In the genomic region with DNA sequence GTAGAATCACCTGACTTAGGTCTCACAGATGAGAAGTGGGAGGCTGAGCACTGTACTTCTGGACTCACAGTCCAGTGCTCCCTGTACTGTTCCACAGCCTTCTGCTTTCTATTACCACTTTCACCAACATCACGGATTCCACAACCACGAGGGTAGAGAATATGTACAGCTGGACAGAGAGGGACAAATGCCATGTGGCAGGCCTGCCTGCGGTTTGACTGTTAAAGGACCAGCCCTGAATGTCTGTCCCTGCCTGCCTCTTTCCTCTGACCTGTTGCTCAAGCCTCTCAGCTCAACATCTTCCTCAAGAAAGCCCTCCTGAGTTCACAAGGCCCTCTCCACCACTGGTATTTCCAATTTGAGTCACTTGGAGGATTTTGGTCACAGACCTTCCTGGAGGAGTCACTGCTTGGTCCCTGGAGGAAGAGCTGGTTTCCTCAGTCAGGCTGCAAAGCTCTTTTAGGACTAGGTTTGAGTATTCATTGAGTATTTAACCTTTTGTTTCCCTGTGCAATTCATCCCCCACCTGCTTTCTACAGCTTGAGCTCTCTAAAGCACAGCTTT, we compare ENCODE assay signal across 21 cellular contexts. TPM values are rescaled to one million over a fixed set of nuclear protein-coding genes. Genes with fewer than 3 reads are reported as not detected.
A peak's percentile ranks its signal among the peaks of the same experiment; 100 is the strongest.
DNase-seq lines count a peak whose midpoint lies in the region; ATAC-seq, FAIRE-seq and TF ChIP-seq lines count a peak whose summit lies in the region.
"Had no signal": no experiment of that assay in that cellular context is flagged by ENCODE, and none has a peak within 500 bp of the region (broad histone marks: within the 10 kb centered on the region; RNA-seq: fewer than 3 reads in every experiment).

No MANE protein-coding gene starts in this region.

- no peak overlapping the region for H3K4me2 ChIP-seq in astrocyte (ENCODE audit: low read length)

- H3K4me1 ChIP-seq in astrocyte (ENCODE audit: insufficient read depth, low read length) = peaks cover 5% of the 10 kb centered on the region
- H3K4me1 ChIP-seq: psoas muscle had no signal

- FAIRE-seq in astrocyte (lab: Jason Lieb, UNC) = no peak
- FAIRE-seq: urothelium cell line had no signal

- H4K20me1 ChIP-seq in astrocyte (ENCODE audit: insufficient read depth, low read length) = peaks cover 40% of the 10 kb centered on the region

- no peaks in the 10 kb centered on the region for H3K36me3 Mint-ChIP-seq in activated naive CD4-positive, alpha-beta T cell treated with anti-CD3 and anti-CD28 coated beads for 36 hours (ENCODE audit: low read depth)
- H3K36me3 Mint-ChIP-seq in astrocyte (ENCODE audit: low read depth, unreplicated experiment) = peaks cover 6% of the 10 kb centered on the region
- peaks cover 0 to 9% of the 10 kb centered on the region in 2 donors for H3K36me3 Mint-ChIP-seq in stimulated activated naive B cell treated with anti-CD40 and anti-IgM and Interleukin-4, amounts not matched to agents 10 μg/mL and 1 μg/mL and 100 μg/mL, for 72 hours

- no peaks in the 10 kb centered on the region for H3K9me3 ChIP-seq in astrocyte (ENCODE audit: insufficient read depth, low read depth, low read length)
- H3K9me3 ChIP-seq: psoas muscle, testis had no signal

- H3K27me3 ChIP-seq in H7 (ENCODE audit: control insufficient read depth, insufficient read depth, low read length) = no peaks in the 10 kb centered on the region
- no peaks in the 10 kb centered on the region for H3K27me3 ChIP-seq in astrocyte (ENCODE audit: insufficient read depth, low read length)
- H3K27me3 ChIP-seq: testis had no signal

- CTCF ChIA-PET in activated naive CD4-positive, alpha-beta T cell treated with anti-CD3 and anti-CD28 coated beads for 36 hours (lab: Charles Lee) = no interaction called here

- H3K27me3 Mint-ChIP-seq in activated naive CD4-positive, alpha-beta T cell treated with anti-CD3 and anti-CD28 coated beads for 36 hours (ENCODE audit: low read depth) = no peaks in the 10 kb centered on the region
- no peaks in the 10 kb centered on the region for H3K27me3 Mint-ChIP-seq in astrocyte (ENCODE audit: low read depth, unreplicated experiment)
- H3K27me3 Mint-ChIP-seq in stimulated activated naive B cell treated with anti-CD40 and anti-IgM and Interleukin-4, amounts not matched to agents 10 μg/mL and 1 μg/mL and 100 μg/mL, for 72 hours = no peaks in the 10 kb centered on the region
- H3K27me3 Mint-ChIP-seq: brain had no signal

- no peaks in the 10 kb centered on the region for H3K9me3 Mint-ChIP-seq in activated naive CD4-positive, alpha-beta T cell treated with anti-CD3 and anti-CD28 coated beads for 36 hours
- no peaks in the 10 kb centered on the region for H3K9me3 Mint-ChIP-seq in astrocyte (ENCODE audit: unreplicated experiment)
- H3K9me3 Mint-ChIP-seq in stimulated activated naive B cell treated with anti-CD40 and anti-IgM and Interleukin-4, amounts not matched to agents 10 μg/mL and 1 μg/mL and 100 μg/mL, for 72 hours = no peaks in the 10 kb centered on the region
- H3K9me3 Mint-ChIP-seq: CD14-positive monocyte had no signal

- H3K27ac ChIP-seq in astrocyte (ENCODE audit: low read depth, low read length) = no peak overlapping the region
- H3K27ac ChIP-seq: psoas muscle, testis, WERI-Rb-1 had no signal

- peak; percentile 15 for DNase-seq in activated naive CD4-positive, alpha-beta T cell treated with anti-CD3 and anti-CD28 coated beads for 36 hours
- DNase-seq in activated naive CD4-positive, alpha-beta T cell treated with anti-CD3 and anti-CD28 coated beads, Interleukin-2, amount 50 U/mL, for 16 hours = no peak
- DNase-seq in H7 (peak; percentile 9), astrocyte (ENCODE audit: low read depth) (no peak), kidney tubule cell (ENCODE audit: low spot score) (no peak)
- DNase-seq in stimulated activated naive B cell treated with anti-CD40 and anti-IgM and Interleukin-4, amounts not matched to agents 10 μg/mL and 1 μg/mL and 100 μg/mL, for 72 hours = peak; percentile 16
- DNase-seq in NK-92 treated with Interleukin-12 subunit alpha and Interleukin-12 subunit beta, amount 100 ng/mL, for 24 hours (lab: John Stamatoyannopoulos, UW) = no peak
- DNase-seq: head of caudate nucleus, NCI-H1105 treated with DMSO at 0.1 percent for 48 hours, NCI-H2081, NCI-H345, NCI-H82, nucleus accumbens, psoas muscle, T-helper 9 cell, testis, WERI-Rb-1 had no signal

- peaks cover 30% of the 10 kb centered on the region for H3K4me1 Mint-ChIP-seq in activated naive CD4-positive, alpha-beta T cell treated with anti-CD3 and anti-CD28 coated beads for 36 hours (ENCODE audit: low read depth)
- peaks cover 2% of the 10 kb centered on the region for H3K4me1 Mint-ChIP-seq in astrocyte (ENCODE audit: low read depth, unreplicated experiment)
- peaks cover 66 to 72% of the 10 kb centered on the region in 2 donors for H3K4me1 Mint-ChIP-seq in stimulated activated naive B cell treated with anti-CD40 and anti-IgM and Interleukin-4, amounts not matched to agents 10 μg/mL and 1 μg/mL and 100 μg/mL, for 72 hours
- H3K4me1 Mint-ChIP-seq: CD14-positive monocyte had no signal

- intact Hi-C loops in activated naive CD4-positive, alpha-beta T cell treated with anti-CD3 and anti-CD28 coated beads for 36 hours (cut with micrococcal nuclease) = no loop called here

- no peaks in the 10 kb centered on the region for H3K79me2 ChIP-seq in astrocyte (ENCODE audit: insufficient read depth, low read length)

- H3K36me3 ChIP-seq in H7 (replicated peaks; ENCODE audit: control insufficient read depth, insufficient read depth, low read length) = no peaks in the 10 kb centered on the region
- no peaks in the 10 kb centered on the region for H3K36me3 ChIP-seq in astrocyte (ENCODE audit: insufficient read depth, low read length)
- H3K36me3 ChIP-seq: WERI-Rb-1 had no signal

- H2AFZ ChIP-seq in astrocyte (ENCODE audit: low read depth, low read length) = no peak overlapping the region

- H3K9ac ChIP-seq in astrocyte (ENCODE audit: low read length) = no peak overlapping the region

- H3K27ac Mint-ChIP-seq in activated naive CD4-positive, alpha-beta T cell treated with anti-CD3 and anti-CD28 coated beads for 36 hours = peak overlapping the region; percentile 52
- no peak overlapping the region for H3K27ac Mint-ChIP-seq in astrocyte (ENCODE audit: unreplicated experiment)
- peak overlapping the region; percentile 22 for H3K27ac Mint-ChIP-seq in stimulated activated naive B cell treated with anti-CD40 and anti-IgM and Interleukin-4, amounts not matched to agents 10 μg/mL and 1 μg/mL and 100 μg/mL, for 72 hours

- no peak for TF ChIP-seq CTCF in astrocyte (IDR thresholded peaks at IDR 0.05; ENCODE audit: insufficient read depth, low read depth, low read length)

- ATAC-seq in stimulated activated naive B cell treated with anti-CD40 and anti-IgM and Interleukin-4, amounts not matched to agents 10 μg/mL and 1 μg/mL and 100 μg/mL, for 72 hours (replicated peaks) = peak in 1 of 2 donors; percentile 4
- ATAC-seq: HCT116, psoas muscle had no signal

- H3K4me3 ChIP-seq in H7 (ENCODE audit: insufficient read depth, low read depth, low read length) (no peak overlapping the region), astrocyte (ENCODE audit: insufficient read depth, low read depth, low read length) (no peak overlapping the region)
- H3K4me3 ChIP-seq: psoas muscle, testis had no signal

- no peak overlapping the region for H3K4me3 Mint-ChIP-seq in activated naive CD4-positive, alpha-beta T cell treated with anti-CD3 and anti-CD28 coated beads for 36 hours
- peak overlapping the region; percentile 8 for H3K4me3 Mint-ChIP-seq in astrocyte (ENCODE audit: unreplicated experiment)
- peak overlapping the region in 1 of 2 donors; percentile 70 for H3K4me3 Mint-ChIP-seq in stimulated activated naive B cell treated with anti-CD40 and anti-IgM and Interleukin-4, amounts not matched to agents 10 μg/mL and 1 μg/mL and 100 μg/mL, for 72 hours
- H3K4me3 Mint-ChIP-seq: brain, CD14-positive monocyte had no signal

RNA-seq across cellular contexts. Expression of a gene that starts 49.1 kb away (rescaled TPM):
- 100 to 1,000 TPM; 151 to 157 TPM for total RNA-seq in activated naive CD4-positive, alpha-beta T cell treated with anti-CD3 and anti-CD28 coated beads for 36 hours
- total RNA-seq in H7 (2014; rRNA removed; shearing (Covaris generic)) = 206 and 229 TPM in 2 replicates
- total RNA-seq in astrocyte = 233 and 247 TPM in 2 replicates

Comparison
In these comparisons a context has a peak if more than half of its experiments do, and no peak if none do; other contexts are left out.
1. DNase-seq: peak in activated naive CD4-positive, alpha-beta T cell treated with anti-CD3 and anti-CD28 coated beads for 36 hours (single experiment), H7 (single experiment) and stimulated activated naive B cell treated with anti-CD40 and anti-IgM and Interleukin-4, amounts not matched to agents 10 μg/mL and 1 μg/mL and 100 μg/mL, for 72 hours (single experiment); none in activated naive CD4-positive, alpha-beta T cell treated with anti-CD3 and anti-CD28 coated beads, Interleukin-2, amount 50 U/mL, for 16 hours (single experiment), astrocyte (single experiment), kidney tubule cell (single experiment) and NK-92 treated with Interleukin-12 subunit alpha and Interleukin-12 subunit beta, amount 100 ng/mL, for 24 hours (single experiment).